ENCODE assay signal across 23 cellular contexts in the genomic region with DNA sequence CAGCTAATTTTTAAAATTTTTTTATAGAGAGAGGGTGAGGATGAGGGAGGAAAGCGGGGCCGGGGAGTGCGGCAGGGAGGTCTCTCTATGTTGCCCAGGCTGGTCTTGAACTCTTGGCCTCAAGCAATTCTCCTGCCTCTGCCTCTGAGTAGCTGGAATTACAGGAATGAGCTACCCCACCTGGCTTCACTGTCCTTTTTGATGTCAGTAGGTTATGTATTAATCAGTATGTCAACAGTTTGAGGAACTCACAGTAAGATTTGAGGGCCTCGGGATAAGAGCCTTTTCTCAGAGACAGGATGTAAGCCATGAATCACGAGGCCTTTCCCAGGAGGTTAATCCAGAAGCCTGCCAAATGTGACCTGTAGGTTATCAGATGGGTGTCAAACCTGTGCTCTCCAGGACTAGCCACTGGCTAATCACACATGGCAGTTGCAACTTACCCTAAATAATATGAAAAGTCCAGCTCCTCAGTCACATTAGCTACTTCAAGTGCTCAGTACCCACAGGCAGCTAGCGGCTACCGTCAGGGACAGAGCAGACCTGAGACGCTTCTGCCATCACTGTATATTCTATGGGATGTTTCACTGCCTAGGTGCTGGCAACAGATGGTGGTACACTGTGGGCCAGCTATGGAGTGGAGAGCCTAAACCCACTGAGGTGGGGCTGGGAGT. TPM values are rescaled to one million over a fixed set of nuclear protein-coding genes. Genes with fewer than 3 reads are reported as not detected.
DNase-seq lines count a peak whose midpoint lies in the region; FAIRE-seq and TF ChIP-seq lines count a peak whose summit lies in the region.
"Had no signal": no experiment of that assay in that cellular context is flagged by ENCODE, and none has a peak within 500 bp of the region (broad histone marks: within the 10 kb centered on the region; RNA-seq: fewer than 3 reads in every experiment).

No MANE protein-coding gene starts in this region.

- H3K27ac ChIP-seq in esophagus muscularis mucosa (replicated peaks in 1 of 4) = no peak overlapping the region
- H3K27ac ChIP-seq: 22Rv1, brain microvascular endothelial cell, dorsolateral prefrontal cortex, neural progenitor cell, upper lobe of left lung had no signal

- no peaks in the 10 kb centered on the region for H3K36me3 ChIP-seq in esophagus muscularis mucosa
- H3K36me3 ChIP-seq: brain microvascular endothelial cell, neural progenitor cell, upper lobe of left lung had no signal

- no peak for TF ChIP-seq CTCF in esophagus muscularis mucosa (IDR thresholded peaks at IDR 0.05)

- no peak overlapping the region for H3K4me3 ChIP-seq in esophagus muscularis mucosa
- H3K4me3 ChIP-seq: dorsolateral prefrontal cortex, neural progenitor cell, upper lobe of left lung had no signal

- peaks cover 0 to 6% (median 3%) of the 10 kb centered on the region in 4 donors for H3K4me1 ChIP-seq in esophagus muscularis mucosa

- TF ChIP-seq EP300 in esophagus muscularis mucosa (IDR thresholded peaks at IDR 0.05) = no peak

- H3K27me3 ChIP-seq in esophagus muscularis mucosa = peaks cover 0 to 79% (median 0%) of the 10 kb centered on the region in 4 donors
- H3K27me3 ChIP-seq: brain microvascular endothelial cell, dorsolateral prefrontal cortex, upper lobe of left lung had no signal

- TF ChIP-seq POLR2A in esophagus muscularis mucosa (IDR thresholded peaks at IDR 0.05; ENCODE audit: low read depth) = no peak

- DNase-seq in NCI-H82 (lab: John Stamatoyannopoulos, UW) = peak; percentile 13
- DNase-seq in NCI-H82 treated with DMSO at 0.1 percent for 48 hours (lab: John Stamatoyannopoulos, UW; ENCODE audit: unreplicated experiment) = no peak
- peak; percentile 97 for DNase-seq in RCC 7860 (ENCODE audit: low spot score)
- peak; percentile 88 for DNase-seq in kidney glomerular epithelial cell (lab: John Stamatoyannopoulos, UW)
- peak; percentile 45 for DNase-seq in posterior vena cava (ENCODE audit: low spot score)
- no peak for DNase-seq in NOMO-1 treated with dmso at 0.1 percent for 144 hours (lab: John Stamatoyannopoulos, UW; ENCODE audit: unreplicated experiment)
- no peak for DNase-seq in AG08396 (ENCODE audit: low spot score)
- DNase-seq in esophagus muscularis mucosa (ENCODE audit: extremely low spot score) = no peak
- DNase-seq: activated CD4-positive, alpha-beta memory T cell treated with anti-CD3 and anti-CD28 coated beads for 36 hours; activated T-cell treated with anti-CD3 and anti-CD28 coated beads, Interleukin-2, amount 50 U/mL, for 24 hours; brain microvascular endothelial cell; CD4-positive, CD25-positive, alpha-beta regulatory T cell; glutamatergic neuron; IMR-90; MV-4-11; NCI-H774; right cardiac atrium; stimulated activated naive CD8-positive, alpha-beta T cell treated with anti-CD3 and anti-CD28 coated beads, Interleukin-15, Interleukin-2, amounts not matched to agents 100 U/mL and 50 U/mL, for 24 hours had no signal

- H3K9me3 ChIP-seq in esophagus muscularis mucosa = peaks cover 0 to 3% (median 0%) of the 10 kb centered on the region in 4 donors
- H3K9me3 ChIP-seq: upper lobe of left lung had no signal

- intact Hi-C loops in posterior vena cava (cut with DNase I) = no loop called here
- intact Hi-C loops in esophagus muscularis mucosa (cut with DNase I) = no loop called here

- FAIRE-seq in RCC 7860 (lab: Jason Lieb, UNC) = peak; percentile 98

- 71% methylated on average over 7 of the region's 8 CpGs for WGBS in esophagus muscularis mucosa

RNA-seq across cellular contexts. Expression of gene TRIM67, which starts 33.1 kb away (rescaled TPM):
- total RNA-seq in posterior vena cava = not detected
- total RNA-seq in esophagus muscularis mucosa = under 1 TPM in 3 of 4 donors, not detected in 1; under 0.01 to 0.42 (median 0.13) TPM
- total RNA-seq: activated CD4-positive, alpha-beta memory T cell treated with anti-CD3 and anti-CD28 coated beads for 36 hours; CD4-positive, CD25-positive, alpha-beta regulatory T cell; esophagus mucosa; IMR-90 had no signal

RNA-seq across cellular contexts. Expression of gene GNPAT, which starts 46.0 kb away (rescaled TPM):
- 10 to 100 TPM; 31.2 to 34.1 TPM for total RNA-seq in posterior vena cava
- total RNA-seq in esophagus muscularis mucosa = 10 to 100 TPM; 40.3 to 52.3 (median 47.2) TPM

Comparison
In these comparisons a context has a peak if more than half of its experiments do, and no peak if none do; other contexts are left out.
1. DNase-seq: peak in NCI-H82 (single experiment), RCC 7860 (single experiment), kidney glomerular epithelial cell (single experiment) and posterior vena cava (single experiment); none in NCI-H82 treated with DMSO at 0.1 percent for 48 hours (single experiment), NOMO-1 treated with dmso at 0.1 percent for 144 hours (single experiment), AG08396 (single experiment) and esophagus muscularis mucosa (single experiment).